Comparison of ENCODE assay signal across 8 cellular contexts in the genomic region with DNA sequence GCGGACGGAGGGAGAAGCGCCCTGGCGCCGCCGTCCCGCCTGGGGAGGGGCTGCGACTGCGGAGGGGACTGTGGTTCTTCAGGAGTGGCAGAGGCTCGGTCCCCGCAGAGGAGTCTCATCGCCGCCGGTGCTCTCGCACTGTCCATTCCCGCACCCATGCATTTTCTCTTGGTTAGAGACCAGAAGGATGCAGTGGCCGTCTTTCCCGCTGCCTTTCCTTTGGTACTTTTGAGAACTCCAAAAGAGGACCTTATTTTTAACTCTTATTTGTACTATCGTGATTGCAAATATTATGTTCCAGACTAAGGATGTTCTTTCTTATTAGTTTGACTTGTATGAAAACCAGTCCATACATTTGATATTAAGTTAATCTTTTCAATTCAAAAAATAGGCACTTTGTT. TPM values are rescaled to one million over a fixed set of nuclear protein-coding genes. Genes with fewer than 3 reads are reported as not detected.
DNase-seq lines count a peak whose midpoint lies in the region; ATAC-seq and TF ChIP-seq lines count a peak whose summit lies in the region.

No MANE protein-coding gene starts in this region.

- H3K9me3 ChIP-seq in left lung, result no peaks in the 10 kb centered on the region

- peak overlapping the region; percentile 96 to 100 for H3K27ac ChIP-seq in left lung

- intact Hi-C loops in left lung (cut with DNase I), result no loop called here

- DNase-seq in EH (ENCODE audit: low read depth) (peak; percentile 66), cerebellum (ENCODE audit: low spot score) (peak; percentile 50), left lung (peak; percentile 70 to 92)
- no peak for DNase-seq in Jurkat, Clone E6-1 (ENCODE audit: low read depth, low spot score)
- peak; percentile 30 to 43 for DNase-seq in stimulated activated CD4-positive, alpha-beta T cell treated with anti-CD3 and anti-CD28 coated beads, Interleukin-4, amount 100 ng/mL, for 48 hours (ENCODE audit: low read depth in 2 of 2)

- no peaks in the 10 kb centered on the region for H3K27me3 ChIP-seq in left lung

- peak; percentile 48 for ATAC-seq in GM21423 (IDR thresholded peaks at IDR 0.05; ENCODE audit: unreplicated experiment)
- peak; percentile 78 for ATAC-seq in SK-N-SH treated with all-trans-retinoic acid at 6 μM for 48 hours
- ATAC-seq in left lung, result peak; percentile 79
- no peak for ATAC-seq in HG03095 (IDR thresholded peaks at IDR 0.05; ENCODE audit: unreplicated experiment)

- peak in 1 of 2 donors; percentile 57 for TF ChIP-seq CTCF in left lung (IDR thresholded peaks at IDR 0.05)

- no peaks in the 10 kb centered on the region for H3K36me3 ChIP-seq in left lung

- H3K4me1 ChIP-seq in left lung, result peaks cover 6 to 49% of the 10 kb centered on the region in 2 donors

- H3K4me3 ChIP-seq in Jurkat, Clone E6-1 (ENCODE audit: low read length), result peak overlapping the region; percentile 83
- peak overlapping the region; percentile 96 to 97 for H3K4me3 ChIP-seq in left lung

TF ChIP-seq in SK-N-SH treated with all-trans-retinoic acid at 6 μM for 48 hours, 23 proteins besides CTCF, POLR2A, EP300 and RAD21:
- TF ChIP-seq POU6F1 (CRISPR knock-in tag; IDR thresholded peaks at IDR 0.05; ENCODE audit: borderline replicate concordance, low read depth) (no peak), PATZ1 (CRISPR knock-in tag; IDR thresholded peaks at IDR 0.05; ENCODE audit: borderline replicate concordance) (no peak), BACH2 (CRISPR knock-in tag; IDR thresholded peaks at IDR 0.05; ENCODE audit: borderline replicate concordance) (no peak), CSRNP3 (CRISPR knock-in tag; IDR thresholded peaks at IDR 0.05) (no peak), ISL1 (CRISPR knock-in tag; IDR thresholded peaks at IDR 0.05) (no peak), SNAI2 (CRISPR knock-in tag; IDR thresholded peaks at IDR 0.05) (no peak), TCF4 (CRISPR knock-in tag; IDR thresholded peaks at IDR 0.05; ENCODE audit: borderline replicate concordance) (no peak), CSDC2 (CRISPR knock-in tag; IDR thresholded peaks at IDR 0.05) (no peak), ESRRG (CRISPR knock-in tag; IDR thresholded peaks at IDR 0.05) (no peak), ZNF565 (CRISPR knock-in tag; conservative IDR thresholded peaks at IDR 0.05; ENCODE audit: low read depth) (no peak), ARNTL (CRISPR knock-in tag; IDR thresholded peaks at IDR 0.05; ENCODE audit: borderline replicate concordance, low read depth) (no peak), ZFP30 (CRISPR knock-in tag; IDR thresholded peaks at IDR 0.05) (no peak), ZFP3 (CRISPR knock-in tag; IDR thresholded peaks at IDR 0.05) (no peak)
- TF ChIP-seq, protein P1, sequence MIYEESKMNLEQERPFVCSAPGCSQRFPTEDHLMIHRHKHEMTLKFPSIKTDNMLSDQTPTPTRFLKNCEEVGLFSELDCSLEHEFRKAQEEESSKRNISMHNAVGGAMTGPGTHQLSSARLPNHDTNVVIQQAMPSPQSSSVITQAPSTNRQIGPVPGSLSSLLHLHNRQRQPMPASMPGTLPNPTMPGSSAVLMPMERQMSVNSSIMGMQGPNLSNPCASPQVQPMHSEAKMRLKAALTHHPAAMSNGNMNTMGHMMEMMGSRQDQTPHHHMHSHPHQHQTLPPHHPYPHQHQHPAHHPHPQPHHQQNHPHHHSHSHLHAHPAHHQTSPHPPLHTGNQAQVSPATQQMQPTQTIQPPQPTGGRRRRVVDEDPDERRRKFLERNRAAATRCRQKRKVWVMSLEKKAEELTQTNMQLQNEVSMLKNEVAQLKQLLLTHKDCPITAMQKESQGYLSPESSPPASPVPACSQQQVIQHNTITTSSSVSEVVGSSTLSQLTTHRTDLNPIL (CRISPR knock-in tag; IDR thresholded peaks at IDR 0.05; ENCODE audit: low read depth), result no peak

RNA-seq across cellular contexts. Expression of gene ZFYVE16, which starts 0.6 kb away (rescaled TPM):
- 24.7 TPM for polyA plus RNA-seq in Jurkat, Clone E6-1 (2012; ENCODE audit: insufficient read depth, insufficient read length)
- total RNA-seq in cerebellum, result 85.2 TPM
- total RNA-seq in left lung, result 10 to 100 TPM; 56.3 to 58.5 TPM
